ENCODE assay signal across 10 cellular contexts in the genomic region with DNA sequence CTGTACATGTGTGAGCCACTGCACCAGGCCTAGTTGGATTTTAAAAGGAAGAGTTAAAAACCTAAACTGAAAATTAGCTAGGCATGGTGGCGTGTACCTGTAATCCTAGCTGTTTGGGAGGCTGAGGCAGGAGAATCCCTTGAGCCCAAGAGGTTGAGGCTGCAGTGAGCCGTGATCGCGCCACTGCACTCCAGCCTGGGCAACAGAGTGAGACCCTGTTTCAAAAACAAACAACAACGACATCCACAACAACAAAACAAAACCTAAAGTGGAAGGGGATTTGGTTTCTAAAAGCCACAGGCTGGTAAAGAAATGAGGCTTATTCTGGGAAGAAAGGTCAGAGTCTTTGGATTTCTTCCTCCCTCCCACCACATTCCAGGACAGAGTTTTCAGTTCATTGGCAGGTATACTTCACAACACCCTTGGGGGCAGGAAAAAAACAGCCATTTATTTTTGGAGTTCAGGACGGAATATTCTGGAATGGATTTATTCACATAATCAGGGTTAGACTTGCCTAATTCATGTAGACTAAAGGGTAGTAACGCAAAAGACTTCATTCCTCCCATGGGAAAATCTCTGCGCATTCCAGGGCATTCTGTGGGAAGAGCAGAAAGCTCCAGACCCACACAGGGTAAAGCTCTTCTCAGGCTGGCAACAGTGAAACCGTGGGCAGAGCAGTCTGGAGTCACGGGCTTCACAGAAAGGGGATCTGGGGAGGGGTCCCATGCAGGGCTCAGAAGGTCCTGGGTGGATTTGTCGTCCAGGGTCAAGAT. TPM values are rescaled to one million over a fixed set of nuclear protein-coding genes. Genes with fewer than 3 reads are reported as not detected.
DNase-seq lines count a peak whose midpoint lies in the region; ATAC-seq and TF ChIP-seq lines count a peak whose summit lies in the region.
"Had no signal": no experiment of that assay in that cellular context is flagged by ENCODE, and none has a peak within 500 bp of the region (broad histone marks: within the 10 kb centered on the region; RNA-seq: fewer than 3 reads in every experiment).

No MANE protein-coding gene starts in this region.

- H2AFZ ChIP-seq in HCT116 (ENCODE audit: low read depth, low read length, poor library complexity, severe bottlenecking) = no peak overlapping the region

- no peak overlapping the region for H3K9ac ChIP-seq in HCT116 (ENCODE audit: low read length)

- peaks cover 10 to 35% of the 10 kb centered on the region in 2 experiments for H3K4me1 ChIP-seq in HCT116 (ENCODE audit: control insufficient read depth in 1 of 2, insufficient read depth in 2 of 2, low read length in 2 of 2)
- H3K4me1 ChIP-seq in right atrium auricular region = peaks cover 0 to 8% of the 10 kb centered on the region in 2 donors
- peaks cover 0 to 22% (median 12%) of the 10 kb centered on the region in 6 donors for H3K4me1 ChIP-seq in spleen

- no peaks in the 10 kb centered on the region for H3K9me3 ChIP-seq in HCT116 (ENCODE audit: control insufficient read depth in 1 of 2, insufficient read depth in 1 of 2, low read depth in 1 of 2, low read length in 2 of 2)
- H3K9me3 ChIP-seq in right atrium auricular region = no peaks in the 10 kb centered on the region
- H3K9me3 ChIP-seq in spleen = no peaks in the 10 kb centered on the region

- no peak for TF ChIP-seq POLR2A in HCT116 (IDR thresholded peaks at IDR 0.05; ENCODE audit: borderline replicate concordance, extremely low read depth, insufficient read depth, insufficient read length)
- no peak for TF ChIP-seq POLR2A in spleen (IDR thresholded peaks at IDR 0.05)

- H3K4me2 ChIP-seq in HCT116 (ENCODE audit: low read length) = peak overlapping the region; percentile 22; the same call in 1 of the 2 replicates

- no peak overlapping the region for H3K27ac ChIP-seq in HCT116 (ENCODE audit: low read depth, low read length)
- H3K27ac ChIP-seq in right atrium auricular region = peak overlapping the region; percentile 62 to 68
- peak overlapping the region; percentile 64 to 92 (median 84) for H3K27ac ChIP-seq in spleen

- no peaks in the 10 kb centered on the region for H4K20me1 ChIP-seq in HCT116 (ENCODE audit: insufficient read depth)

- H3K4me3 ChIP-seq in HCT116 (replicated peaks in 1 of 2; ENCODE audit: low read depth in 1 of 2, low read length in 2 of 2) = no peak overlapping the region
- H3K4me3 ChIP-seq in right atrium auricular region = no peak overlapping the region
- no peak overlapping the region for H3K4me3 ChIP-seq in spleen

- ATAC-seq in HCT116 (no peak), GM21515 (IDR thresholded peaks at IDR 0.05; ENCODE audit: unreplicated experiment) (no peak)

- RAD21 ChIA-PET in HCT116 (lab: Charles Lee; ENCODE audit: low non-redundant PET in 1 of 2, low total read pairs in 2 of 2, uncharacterized antibody in 2 of 2, unreplicated experiment in 2 of 2) = no interaction called here

- DNase-seq in HCT116 (ENCODE audit: low read depth, low spot score) (no peak), amniotic epithelial cell (ENCODE audit: low read depth) (peak; percentile 79), right atrium auricular region (ENCODE audit: low spot score) (no peak), spleen (no peak), Kasumi-1 (lab: John Stamatoyannopoulos, UW) (no peak), NCI-H1105 treated with DMSO at 0.1 percent for 48 hours (lab: John Stamatoyannopoulos, UW) (no peak)
- DNase-seq: hippocampal formation, NCI-H774 had no signal

- H3K79me2 ChIP-seq in HCT116 (ENCODE audit: insufficient read depth, low read length) = no peaks in the 10 kb centered on the region

- POLR2A ChIA-PET in HCT116 (lab: Charles Lee) = interaction anchor here (2.3 kb wide), 1 partner anchor 14 kb away, joined by 6 read pairs; no protein-coding TSS in a partner anchor

- no peak for TF ChIP-seq CTCF in HCT116 (IDR thresholded peaks at IDR 0.05 in 2 of 3, conservative IDR thresholded peaks at IDR 0.05 in 1 of 3; ENCODE audit: borderline replicate concordance in 1 of 3, insufficient read depth in 1 of 3, low read depth in 2 of 3, low read length in 2 of 3)
- no peak for TF ChIP-seq CTCF in right atrium auricular region (IDR thresholded peaks at IDR 0.05)
- TF ChIP-seq CTCF in spleen (IDR thresholded peaks at IDR 0.05 in 8 of 11, conservative IDR thresholded peaks at IDR 0.05 in 3 of 11) = no peak

- TF ChIP-seq RAD21 in HCT116 (IDR thresholded peaks at IDR 0.05; ENCODE audit: low read depth) = no peak

- no TSS peak for BruUV-seq in HCT116 (replicated peaks; lab: Mats Ljungman, UMichigan)

- intact Hi-C loops in HCT116 (cut with micrococcal nuclease) = no loop called here
- intact Hi-C loops in spleen (cut with DNase I; ENCODE audit: low total_unique reads) = no loop called here

- H3K9me2 ChIP-seq in HCT116 (ENCODE audit: insufficient read depth) = no peaks in the 10 kb centered on the region

- CTCF ChIA-PET in HCT116 (lab: Charles Lee) = interaction anchor here (1.2 kb wide), 1 partner anchor 46 kb away, joined by 3 read pairs; no protein-coding TSS in a partner anchor

- 69 to 84% (median 74%) methylated on average over 11 of the region's 11 CpGs for WGBS in spleen, 5 donors

- H3K36me3 ChIP-seq in HCT116 (ENCODE audit: control insufficient read depth in 1 of 2, insufficient read depth in 2 of 2, low read length in 2 of 2) (no peaks in the 10 kb centered on the region), right atrium auricular region (no peaks in the 10 kb centered on the region), spleen (no peaks in the 10 kb centered on the region)

- H3K27me3 ChIP-seq in HCT116 (ENCODE audit: insufficient read depth, low read length) (no peaks in the 10 kb centered on the region), right atrium auricular region (no peaks in the 10 kb centered on the region), spleen (replicated peaks in 1 of 7) (no peaks in the 10 kb centered on the region)

TF ChIP-seq in HCT116, 20 proteins besides CTCF, POLR2A, EP300 and RAD21:
- no peak for TF ChIP-seq ZFX (IDR thresholded peaks at IDR 0.05)
- no peak for TF ChIP-seq CEBPB (IDR thresholded peaks at IDR 0.05; ENCODE audit: low read depth)
- no peak for TF ChIP-seq CBX3 (IDR thresholded peaks at IDR 0.05; ENCODE audit: low read depth)
- no peak for TF ChIP-seq TCF7L2 (IDR thresholded peaks at IDR 0.05; ENCODE audit: borderline replicate concordance, extremely low read depth, insufficient read depth, insufficient read length)
- TF ChIP-seq, protein P1, sequence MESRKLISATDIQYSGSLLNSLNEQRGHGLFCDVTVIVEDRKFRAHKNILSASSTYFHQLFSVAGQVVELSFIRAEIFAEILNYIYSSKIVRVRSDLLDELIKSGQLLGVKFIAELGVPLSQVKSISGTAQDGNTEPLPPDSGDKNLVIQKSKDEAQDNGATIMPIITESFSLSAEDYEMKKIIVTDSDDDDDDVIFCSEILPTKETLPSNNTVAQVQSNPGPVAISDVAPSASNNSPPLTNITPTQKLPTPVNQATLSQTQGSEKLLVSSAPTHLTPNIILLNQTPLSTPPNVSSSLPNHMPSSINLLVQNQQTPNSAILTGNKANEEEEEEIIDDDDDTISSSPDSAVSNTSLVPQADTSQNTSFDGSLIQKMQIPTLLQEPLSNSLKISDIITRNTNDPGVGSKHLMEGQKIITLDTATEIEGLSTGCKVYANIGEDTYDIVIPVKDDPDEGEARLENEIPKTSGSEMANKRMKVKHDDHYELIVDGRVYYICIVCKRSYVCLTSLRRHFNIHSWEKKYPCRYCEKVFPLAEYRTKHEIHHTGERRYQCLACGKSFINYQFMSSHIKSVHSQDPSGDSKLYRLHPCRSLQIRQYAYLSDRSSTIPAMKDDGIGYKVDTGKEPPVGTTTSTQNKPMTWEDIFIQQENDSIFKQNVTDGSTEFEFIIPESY (IDR thresholded peaks at IDR 0.05; ENCODE audit: extremely low read depth, insufficient replicate concordance, low read length) = no peak
- TF ChIP-seq POLR2AphosphoS5 (IDR thresholded peaks at IDR 0.05; ENCODE audit: low read depth, low read length) = no peak
- no peak for TF ChIP-seq EGR1 (IDR thresholded peaks at IDR 0.05; ENCODE audit: low read depth)
TF ChIP-seq in HCT116: peak in this region for 0.

RNA-seq across cellular contexts. Expression of gene TEX44, which starts 34.9 kb away (rescaled TPM):
- not detected for total RNA-seq in HCT116 (2021; ENCODE audit: unreplicated experiment)
- not detected in 2 replicates for polyA plus RNA-seq in HCT116 (2012)
- total RNA-seq in right atrium auricular region = not detected
- not detected for total RNA-seq in spleen
- not detected for polyA plus RNA-seq in spleen
- polyA plus RNA-seq: adipose tissue had no signal
